13 cellular contexts compared by ENCODE assay signal in the genomic region with DNA sequence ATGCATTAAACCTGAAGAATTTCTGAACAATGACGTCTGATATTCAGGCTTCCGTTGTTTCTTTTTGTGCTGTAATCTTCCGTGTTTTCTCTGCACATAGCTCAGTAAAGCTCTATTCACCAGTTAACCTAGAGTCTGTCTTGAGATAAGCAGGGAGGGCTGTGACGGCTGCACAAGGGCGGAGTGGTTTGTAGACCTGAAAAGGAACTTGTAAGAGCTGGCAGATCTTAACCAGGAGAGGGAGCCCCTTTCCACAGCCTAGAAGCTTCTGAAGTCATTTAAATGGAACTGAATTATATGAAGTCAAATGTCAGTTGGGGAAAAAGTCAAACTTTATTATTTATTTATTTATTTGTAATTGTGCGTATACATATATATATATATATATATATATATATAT. TPM values are rescaled to one million over a fixed set of nuclear protein-coding genes. Genes with fewer than 3 reads are reported as not detected.
DNase-seq lines count a peak whose midpoint lies in the region; ATAC-seq and TF ChIP-seq lines count a peak whose summit lies in the region.
"Had no signal": no experiment of that assay in that cellular context is flagged by ENCODE, and none has a peak within 500 bp of the region (broad histone marks: within the 10 kb centered on the region; RNA-seq: fewer than 3 reads in every experiment).

No MANE protein-coding gene starts in this region.

- H3K27ac ChIP-seq in heart left ventricle, result peak overlapping the region in 5 of 12 donors; percentile 31 to 59 (median 53)
- no peak overlapping the region for H3K27ac ChIP-seq in transverse colon
- H3K27ac ChIP-seq: neutrophil had no signal

- intact Hi-C loops in heart left ventricle (cut with DNase I), result loop anchor here in 4 of 10 donors (1.0 to 10.0 kb wide), 4 partner anchors 34 to 87 kb away; no protein-coding TSS in a partner anchor
- intact Hi-C loops in cardiac septum (cut with DNase I), result no loop called here
- intact Hi-C loops in transverse colon (cut with DNase I; ENCODE audit: low total_unique reads), result no loop called here

- WGBS in heart left ventricle, 4 donors, result 8 to 10% (median 9%) methylated on average over 6 of the region's 6 CpGs
- WGBS in transverse colon (ENCODE audit: low coverage in 1 of 2), 2 donors, result 28 to 32% methylated on average over 6 of the region's 6 CpGs

- DNase-seq in heart left ventricle (peak in 4 of 5 donors; percentile 30 to 54 (median 36)), cardiac septum (ENCODE audit: low spot score) (no peak), UCSD-AML1 (lab: John Stamatoyannopoulos, UW; ENCODE audit: unreplicated experiment) (peak; percentile 15), kidney tubule cell (ENCODE audit: low spot score) (peak; percentile 6), transverse colon (no peak)
- DNase-seq: activated CD4-positive, alpha-beta T cell treated with anti-CD3 and anti-CD28 coated beads, Interleukin-2, amount 50 U/mL, for 48 hours; CD4-positive, alpha-beta memory T cell; NCI-H1436 had no signal

- H3K4me3 ChIP-seq in heart left ventricle, result no peak overlapping the region
- H3K4me3 ChIP-seq in transverse colon, result no peak overlapping the region

- no peaks in the 10 kb centered on the region for H3K36me3 ChIP-seq in heart left ventricle
- no peaks in the 10 kb centered on the region for H3K36me3 ChIP-seq in transverse colon
- H3K36me3 ChIP-seq: neutrophil had no signal

- peaks cover 0 to 17% (median 0%) of the 10 kb centered on the region in 12 donors for H3K9me3 ChIP-seq in heart left ventricle
- peaks cover 0 to 3% of the 10 kb centered on the region in 2 donors for H3K9me3 ChIP-seq in transverse colon
- H3K9me3 ChIP-seq: neutrophil had no signal

- H3K4me1 ChIP-seq in heart left ventricle (peaks cover 0 to 8% (median 0%) of the 10 kb centered on the region in 12 donors), transverse colon (no peaks in the 10 kb centered on the region)

- TF ChIP-seq POLR2A in heart left ventricle (IDR thresholded peaks at IDR 0.05) (no peak), transverse colon (IDR thresholded peaks at IDR 0.05) (no peak)

- TF ChIP-seq EP300 in transverse colon (IDR thresholded peaks at IDR 0.05; ENCODE audit: low read depth), result no peak

- ATAC-seq in heart left ventricle (peak in 3 of 4 donors; percentile 39 to 90 (median 57)), HG03460 (IDR thresholded peaks at IDR 0.05; ENCODE audit: unreplicated experiment) (no peak), GM18867 (IDR thresholded peaks at IDR 0.05; ENCODE audit: unreplicated experiment) (no peak), GM21367 (IDR thresholded peaks at IDR 0.05; ENCODE audit: unreplicated experiment) (no peak)
- ATAC-seq: stimulated activated memory B cell treated with anti-CD40 and anti-IgM and Interleukin-4, amounts not matched to agents 10 μg/mL and 1 μg/mL and 100 μg/mL, for 72 hours had no signal

- H3K27me3 ChIP-seq in heart left ventricle (peaks cover 0 to 7% (median 0%) of the 10 kb centered on the region in 9 donors), transverse colon (no peaks in the 10 kb centered on the region)
- H3K27me3 ChIP-seq: neutrophil had no signal

- in situ Hi-C loops in transverse colon (cut with MboI; ENCODE audit: low pct_ligation_motif_present in 1 of 4, low pct_unique_long_range_greater_than_20kb in 1 of 4, low sequenced_read_pairs in 3 of 4), result no loop called here

- TF ChIP-seq CTCF in heart left ventricle (IDR thresholded peaks at IDR 0.05) (peak; percentile 19 to 54 (median 42)), transverse colon (IDR thresholded peaks at IDR 0.05) (no peak)

RNA-seq across cellular contexts. Expression of gene DPRX, which starts 27.5 kb away (rescaled TPM):
- total RNA-seq in heart left ventricle, result not detected
- under 1 TPM in 1 of 2 donors, not detected in 1; 0.14 TPM for polyA plus RNA-seq in heart left ventricle
- 0.54 TPM for total RNA-seq in cardiac septum
- not detected for total RNA-seq in transverse colon
- total RNA-seq: CD4-positive, alpha-beta memory T cell had no signal
- polyA plus RNA-seq: CD4-positive, alpha-beta memory T cell had no signal

Comparison
In these comparisons a context has a peak if more than half of its experiments do, and no peak if none do; other contexts are left out.
1. DNase-seq: peak in heart left ventricle (4 of 5), UCSD-AML1 (single experiment) and kidney tubule cell (single experiment); none in cardiac septum (single experiment) and transverse colon (single experiment).
2. ATAC-seq: peak in heart left ventricle (3 of 4); none in HG03460 (single experiment), GM18867 (single experiment) and GM21367 (single experiment).
3. CTCF ChIP-seq: peak in heart left ventricle (12 of 12); none in transverse colon (0 of 5).